15 cellular contexts compared by ENCODE assay signal in the genomic region with DNA sequence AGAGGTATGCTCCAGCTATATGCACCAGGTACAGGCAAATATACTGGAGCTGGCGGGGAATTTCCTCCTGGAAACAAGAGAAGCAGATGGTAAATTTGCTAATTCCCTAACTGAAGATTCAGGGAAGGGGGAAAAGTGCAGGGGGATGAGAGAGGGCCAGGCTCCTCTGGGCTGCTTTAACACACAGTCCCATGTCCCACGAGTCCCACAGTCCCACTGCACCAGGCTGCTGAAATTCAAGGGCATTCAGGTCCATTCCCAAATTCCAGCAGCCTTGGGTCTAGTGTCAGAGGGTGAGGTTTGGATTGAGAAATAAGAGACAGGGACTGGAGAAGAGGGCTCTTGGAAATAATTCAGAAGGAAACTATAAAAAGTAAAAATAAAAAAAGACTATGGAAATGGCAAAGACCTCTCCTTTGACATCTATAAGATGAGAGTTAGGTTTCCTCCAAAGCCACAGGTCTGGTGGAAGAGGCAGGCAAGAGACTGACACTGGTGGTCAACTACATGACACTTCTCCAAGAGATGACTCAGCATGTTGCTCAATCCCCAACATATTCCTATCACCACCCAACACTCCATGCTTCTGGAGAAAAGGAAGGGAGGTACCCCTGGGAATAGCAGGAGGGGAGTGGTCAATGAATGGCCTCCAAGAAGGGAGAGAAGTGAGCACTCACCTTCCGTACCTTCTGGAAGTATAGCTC.
A peak's percentile ranks its signal among the peaks of the same experiment; 100 is the strongest.
DNase-seq lines count a peak whose midpoint lies in the region; ATAC-seq and TF ChIP-seq lines count a peak whose summit lies in the region.
"Had no signal": no experiment of that assay in that cellular context is flagged by ENCODE, and none has a peak within 500 bp of the region (broad histone marks: within the 10 kb centered on the region; RNA-seq: fewer than 3 reads in every experiment).

No MANE protein-coding gene starts in this region.

- DNase-seq in GM23338 (ENCODE audit: low spot score) (no peak), hepatic stellate cell (ENCODE audit: low spot score) (peak; percentile 77), NCI-H2196 (lab: John Stamatoyannopoulos, UW; ENCODE audit: unreplicated experiment) (no peak)
- no peak for DNase-seq in activated CD8-positive, alpha-beta memory T cell treated with anti-CD3 and anti-CD28 coated beads, Interleukin-2, amount 50 U/mL, for 4 hours
- DNase-seq: activated naive CD8-positive, alpha-beta T cell treated with anti-CD3 and anti-CD28 coated beads for 36 hours; dermis blood vessel endothelial cell; GDM1; left cardiac atrium had no signal

- H3K27me3 ChIP-seq in ACC112 (ENCODE audit: insufficient read depth, low read length), result no peaks in the 10 kb centered on the region
- H3K27me3 ChIP-seq in GM23338 (ENCODE audit: insufficient read depth), result no peaks in the 10 kb centered on the region

- no peak overlapping the region for H3K4me2 ChIP-seq in GM23338

- ATAC-seq in GM23338 (no peak), HG03097 (IDR thresholded peaks at IDR 0.05; ENCODE audit: low FRiP score, unreplicated experiment) (no peak), GM19455 (IDR thresholded peaks at IDR 0.05; ENCODE audit: unreplicated experiment) (no peak)
- ATAC-seq in activated T-helper 17 cell treated with anti-CD3 and anti-CD28 coated beads, Interleukin-2, amount 50 U/mL, for 72 hours (replicated peaks), result no peak
- ATAC-seq: left cardiac atrium, Panc1 had no signal

- H3K27me3 Mint-ChIP-seq in GM23338 (ENCODE audit: insufficient read depth, low read depth, poor library complexity), result peaks cover 8% of the 10 kb centered on the region
- H3K27me3 Mint-ChIP-seq in activated T-helper 17 cell treated with anti-CD3 and anti-CD28 coated beads, Interleukin-2, amount 50 U/mL, for 72 hours, result no peaks in the 10 kb centered on the region
- H3K27me3 Mint-ChIP-seq: activated naive CD8-positive, alpha-beta T cell treated with anti-CD3 and anti-CD28 coated beads for 36 hours; B cell had no signal

- H3K27ac ChIP-seq in ACC112 (ENCODE audit: low read depth, low read length), result peak overlapping the region; percentile 98
- H3K27ac ChIP-seq in GM23338 (ENCODE audit: low read depth), result no peak overlapping the region

- peaks cover 22% of the 10 kb centered on the region for H3K4me1 Mint-ChIP-seq in GM23338
- no peaks in the 10 kb centered on the region for H3K4me1 Mint-ChIP-seq in activated T-helper 17 cell treated with anti-CD3 and anti-CD28 coated beads, Interleukin-2, amount 50 U/mL, for 72 hours

- H3K4me3 Mint-ChIP-seq in GM23338, result no peak overlapping the region
- H3K4me3 Mint-ChIP-seq in activated T-helper 17 cell treated with anti-CD3 and anti-CD28 coated beads, Interleukin-2, amount 50 U/mL, for 72 hours, result no peak overlapping the region
- H3K4me3 Mint-ChIP-seq: activated naive CD8-positive, alpha-beta T cell treated with anti-CD3 and anti-CD28 coated beads for 36 hours; B cell; nephron had no signal

- H3K36me3 ChIP-seq in ACC112 (ENCODE audit: insufficient read depth, low read length) (peaks cover 68% of the 10 kb centered on the region), GM23338 (ENCODE audit: insufficient read depth) (no peaks in the 10 kb centered on the region)

- H3K4me1 ChIP-seq in ACC112 (ENCODE audit: control insufficient read depth, insufficient read depth, low read length, unreplicated experiment), result peaks cover 87% of the 10 kb centered on the region
- peaks cover 6% of the 10 kb centered on the region for H3K4me1 ChIP-seq in GM23338 (ENCODE audit: insufficient read depth)

- H2AFZ ChIP-seq in ACC112 (ENCODE audit: low read length, unreplicated experiment) (no peak overlapping the region), GM23338 (no peak overlapping the region)

- no peaks in the 10 kb centered on the region for H3K9me2 ChIP-seq in GM23338 (ENCODE audit: insufficient read depth)

- TF ChIP-seq CTCF in GM23338 (conservative IDR thresholded peaks at IDR 0.05; ENCODE audit: low read depth in 2 of 2), result no peak

- H3K27ac Mint-ChIP-seq in GM23338, result peak overlapping the region; percentile 71; the same call in 1 of the 2 replicates
- peak overlapping the region; percentile 19 for H3K27ac Mint-ChIP-seq in activated T-helper 17 cell treated with anti-CD3 and anti-CD28 coated beads, Interleukin-2, amount 50 U/mL, for 72 hours
- H3K27ac Mint-ChIP-seq: activated naive CD8-positive, alpha-beta T cell treated with anti-CD3 and anti-CD28 coated beads for 36 hours; B cell; nephron had no signal

- peaks cover 29% of the 10 kb centered on the region for H3K36me3 Mint-ChIP-seq in GM23338 (ENCODE audit: low read depth)
- peaks cover 28% of the 10 kb centered on the region for H3K36me3 Mint-ChIP-seq in activated T-helper 17 cell treated with anti-CD3 and anti-CD28 coated beads, Interleukin-2, amount 50 U/mL, for 72 hours (ENCODE audit: low read depth)

- no peaks in the 10 kb centered on the region for H3K9me3 Mint-ChIP-seq in GM23338
- H3K9me3 Mint-ChIP-seq in activated T-helper 17 cell treated with anti-CD3 and anti-CD28 coated beads, Interleukin-2, amount 50 U/mL, for 72 hours, result no peaks in the 10 kb centered on the region
- H3K9me3 Mint-ChIP-seq: activated naive CD8-positive, alpha-beta T cell treated with anti-CD3 and anti-CD28 coated beads for 36 hours; nephron had no signal

- H3K4me3 ChIP-seq in ACC112 (ENCODE audit: low read depth, low read length), result no peak overlapping the region
- H3K4me3 ChIP-seq in GM23338, result no peak overlapping the region

- H3K79me2 ChIP-seq in ACC112 (ENCODE audit: control insufficient read depth, insufficient read depth, low read length, unreplicated experiment) (peaks cover 32% of the 10 kb centered on the region), GM23338 (replicated peaks; ENCODE audit: insufficient read depth) (no peaks in the 10 kb centered on the region)

- H4K20me1 ChIP-seq in GM23338 (replicated peaks; ENCODE audit: insufficient read depth), result 0 out of 2 replicates have a peak, but pooled peaks cover 2% of the 10 kb centered on the region

- H3F3A ChIP-seq in GM23338 (replicated peaks; ENCODE audit: low read depth), result no peaks in the 10 kb centered on the region

TF ChIP-seq in GM23338, 12 proteins besides CTCF, POLR2A, EP300 and RAD21:
- TF ChIP-seq ZNF331 (CRISPR knock-in tag; IDR thresholded peaks at IDR 0.05; ENCODE audit: low read depth) (no peak), POLR2AphosphoS5 (IDR thresholded peaks at IDR 0.05; ENCODE audit: low read depth) (no peak), JUNB (IDR thresholded peaks at IDR 0.05; ENCODE audit: unreplicated experiment) (no peak), ETS1 (IDR thresholded peaks at IDR 0.05) (no peak), NANOG (IDR thresholded peaks at IDR 0.05; ENCODE audit: borderline replicate concordance) (no peak), STAT1 (IDR thresholded peaks at IDR 0.05; ENCODE audit: unreplicated experiment) (no peak), ZNF114 (CRISPR knock-in tag; IDR thresholded peaks at IDR 0.05) (no peak), EZH2 (IDR thresholded peaks at IDR 0.05; ENCODE audit: low read depth, unreplicated experiment) (no peak), EZH2phosphoT487 (IDR thresholded peaks at IDR 0.05; ENCODE audit: unreplicated experiment) (no peak)
